Comparison of ENCODE assay signal across 23 cellular contexts in the genomic region with DNA sequence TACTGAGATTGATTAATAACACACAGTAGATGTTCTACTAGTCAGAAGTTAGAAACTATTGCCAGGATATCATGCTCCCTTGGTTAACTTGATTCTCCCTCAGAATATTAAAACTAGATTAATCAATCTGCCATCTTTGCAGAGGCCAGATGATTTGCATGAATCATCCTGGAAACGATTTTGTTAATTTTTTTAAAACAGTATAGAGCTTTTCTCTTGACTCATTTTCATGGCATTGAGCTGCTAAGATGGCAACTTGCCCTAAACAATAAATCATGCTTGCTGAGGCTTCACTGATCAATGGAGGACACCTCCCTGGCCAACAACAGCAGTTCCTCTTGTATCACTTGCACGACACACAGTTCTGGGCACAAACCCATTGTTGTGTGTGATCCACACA.
DNase-seq lines count a peak whose midpoint lies in the region; ATAC-seq and TF ChIP-seq lines count a peak whose summit lies in the region.
"Had no signal": no experiment of that assay in that cellular context is flagged by ENCODE, and none has a peak within 500 bp of the region (broad histone marks: within the 10 kb centered on the region; RNA-seq: fewer than 3 reads in every experiment).

No MANE protein-coding gene starts in this region.

- intact Hi-C loops in CD4-positive, alpha-beta memory T cell (cut with micrococcal nuclease): no loop called here

- H3K4me1 Mint-ChIP-seq in HFFc6 (ENCODE audit: low read depth): peaks cover 7% of the 10 kb centered on the region
- H3K4me1 Mint-ChIP-seq in CD4-positive, alpha-beta memory T cell: no peaks in the 10 kb centered on the region
- H3K4me1 Mint-ChIP-seq in mesothelial cell of epicardium: peaks cover 10% of the 10 kb centered on the region
- H3K4me1 Mint-ChIP-seq: activated B cell treated with CpG ODN at 0.5 μM for 24 hours; activated naive CD4-positive, alpha-beta T cell treated with anti-CD3 and anti-CD28 coated beads, Interleukin-2, amount 10 ng/mL, durations not matched to agents 7 days and 5 days; IgD-negative memory B cell; neural crest cell had no signal

- no peak for ATAC-seq in HG02870 (IDR thresholded peaks at IDR 0.05; ENCODE audit: unreplicated experiment)
- ATAC-seq: activated CD8-positive, alpha-beta T cell treated with anti-CD3 and anti-CD28 coated beads, Interleukin-2, amount 10 ng/mL, durations not matched to agents 7 days and 5 days; body of pancreas; left colon; psoas muscle had no signal

- CTCF ChIA-PET in CD4-positive, alpha-beta memory T cell (lab: Charles Lee; ENCODE audit: partially characterized antibody): no interaction called here

- H3K27ac Mint-ChIP-seq in HFFc6: no peak overlapping the region
- no peak overlapping the region for H3K27ac Mint-ChIP-seq in CD4-positive, alpha-beta memory T cell
- no peak overlapping the region for H3K27ac Mint-ChIP-seq in mesothelial cell of epicardium
- H3K27ac Mint-ChIP-seq: activated B cell treated with CpG ODN at 0.5 μM for 24 hours; activated CD8-positive, alpha-beta T cell treated with anti-CD3 and anti-CD28 coated beads, Interleukin-2, amount 10 ng/mL, durations not matched to agents 7 days and 5 days; activated naive CD4-positive, alpha-beta T cell treated with anti-CD3 and anti-CD28 coated beads, Interleukin-2, amount 10 ng/mL, durations not matched to agents 7 days and 5 days; IgD-negative memory B cell; T-helper 2 cell treated with Interferon-gamma antibody and Interleukin-4, amounts not matched to agents 5 μg/mL and 100 μg/mL, for 36 hours had no signal

- no peak overlapping the region for H3K4me3 Mint-ChIP-seq in HFFc6
- H3K4me3 Mint-ChIP-seq in CD4-positive, alpha-beta memory T cell: no peak overlapping the region
- H3K4me3 Mint-ChIP-seq in mesothelial cell of epicardium: no peak overlapping the region
- H3K4me3 Mint-ChIP-seq: activated B cell treated with CpG ODN at 0.5 μM for 24 hours; activated CD8-positive, alpha-beta T cell treated with anti-CD3 and anti-CD28 coated beads, Interleukin-2, amount 10 ng/mL, durations not matched to agents 7 days and 5 days; activated naive CD4-positive, alpha-beta T cell treated with anti-CD3 and anti-CD28 coated beads, Interleukin-2, amount 10 ng/mL, durations not matched to agents 7 days and 5 days; IgD-negative memory B cell; neural crest cell; T-helper 2 cell treated with Interferon-gamma antibody and Interleukin-4, amounts not matched to agents 5 μg/mL and 100 μg/mL, for 36 hours had no signal

- POLR2A ChIA-PET in CD4-positive, alpha-beta memory T cell (lab: Charles Lee; ENCODE audit: partially characterized antibody): no interaction called here

- no peaks in the 10 kb centered on the region for H3K4me1 ChIP-seq in CD4-positive, alpha-beta memory T cell (ENCODE audit: insufficient read depth, low read length)
- H3K4me1 ChIP-seq: body of pancreas, colonic mucosa had no signal

- DNase-seq in AG08396 (ENCODE audit: low spot score): peak; percentile 47
- DNase-seq in HFFc6: peak; percentile 47
- DNase-seq in astrocyte of the spinal cord (ENCODE audit: low read depth, low spot score): peak; percentile 55
- DNase-seq in kidney glomerular epithelial cell (lab: John Stamatoyannopoulos, UW): peak; percentile 0
- DNase-seq in CD4-positive, alpha-beta memory T cell: no peak
- no peak for DNase-seq in mesothelial cell of epicardium (ENCODE audit: low spot score in 2 of 2, unreplicated experiment in 2 of 2)
- DNase-seq in NCI-H82 treated with DMSO at 0.1 percent for 48 hours (lab: John Stamatoyannopoulos, UW; ENCODE audit: unreplicated experiment): no peak
- DNase-seq: activated B cell treated with CpG ODN at 0.5 μM for 24 hours; activated CD8-positive, alpha-beta T cell treated with anti-CD3 and anti-CD28 coated beads, Interleukin-2, amount 10 ng/mL, durations not matched to agents 7 days and 5 days; activated naive CD4-positive, alpha-beta T cell treated with anti-CD3 and anti-CD28 coated beads, Interleukin-2, amount 10 ng/mL, durations not matched to agents 7 days and 5 days; activated T-cell treated with anti-CD3 and anti-CD28 coated beads, Interleukin-2, amount 50 U/mL, for 48 hours; body of pancreas; colonic mucosa; left colon; NCI-H187 treated with DMSO at 0.1 percent for 48 hours; NCI-H2227 treated with DMSO at 0.1 percent for 48 hours; psoas muscle; stimulated activated CD4-positive, alpha-beta T cell treated with anti-CD3 and anti-CD28 coated beads, Interleukin-4, amount 100 ng/mL, for 4 hours had no signal

- H3K27me3 ChIP-seq in CD4-positive, alpha-beta memory T cell (ENCODE audit: insufficient read depth, low read length): no peaks in the 10 kb centered on the region
- H3K27me3 ChIP-seq: body of pancreas, colonic mucosa had no signal

- in situ Hi-C loops in astrocyte of the spinal cord (cut with HindIII; ENCODE audit: low sequenced_read_pairs): no loop called here

- H3K4me3 ChIP-seq in astrocyte of the spinal cord (ENCODE audit: low read depth, low read length): no peak overlapping the region
- H3K4me3 ChIP-seq in CD4-positive, alpha-beta memory T cell (ENCODE audit: low read length in 2 of 2): no peak overlapping the region
- H3K4me3 ChIP-seq: body of pancreas, colonic mucosa, psoas muscle, SK-N-MC had no signal

- no peaks in the 10 kb centered on the region for H3K27me3 Mint-ChIP-seq in HFFc6 (ENCODE audit: insufficient read depth)
- H3K27me3 Mint-ChIP-seq in CD4-positive, alpha-beta memory T cell: peaks cover 4 to 10% of the 10 kb centered on the region in 2 donors
- no peaks in the 10 kb centered on the region for H3K27me3 Mint-ChIP-seq in mesothelial cell of epicardium (ENCODE audit: low read depth)
- H3K27me3 Mint-ChIP-seq: activated naive CD4-positive, alpha-beta T cell treated with anti-CD3 and anti-CD28 coated beads, Interleukin-2, amount 10 ng/mL, durations not matched to agents 7 days and 5 days had no signal

- no peak overlapping the region for H3K27ac ChIP-seq in CD4-positive, alpha-beta memory T cell (ENCODE audit: low read depth, low read length)
- H3K27ac ChIP-seq: body of pancreas, colonic mucosa, psoas muscle, SK-N-MC had no signal

- H3K36me3 Mint-ChIP-seq in HFFc6 (ENCODE audit: low read depth) (no peaks in the 10 kb centered on the region), mesothelial cell of epicardium (no peaks in the 10 kb centered on the region)
- H3K36me3 Mint-ChIP-seq in CD4-positive, alpha-beta memory T cell: no peaks in the 10 kb centered on the region
- H3K36me3 Mint-ChIP-seq: activated naive CD4-positive, alpha-beta T cell treated with anti-CD3 and anti-CD28 coated beads, Interleukin-2, amount 10 ng/mL, durations not matched to agents 7 days and 5 days; IgD-negative memory B cell had no signal

- no peaks in the 10 kb centered on the region for H3K9me3 ChIP-seq in CD4-positive, alpha-beta memory T cell (ENCODE audit: control insufficient read depth in 1 of 2, low read length in 2 of 2)
- H3K9me3 ChIP-seq: body of pancreas, colonic mucosa, psoas muscle had no signal

- TF ChIP-seq CTCF in HFFc6 (IDR thresholded peaks at IDR 0.05) (no peak), astrocyte of the spinal cord (IDR thresholded peaks at IDR 0.05; ENCODE audit: low read depth, low read length) (no peak), mesothelial cell of epicardium (IDR thresholded peaks at IDR 0.05; ENCODE audit: unreplicated experiment) (no peak)

- no peaks in the 10 kb centered on the region for H3K9me3 Mint-ChIP-seq in HFFc6
- peaks cover 0 to 6% (median 2%) of the 10 kb centered on the region in 8 donors for H3K9me3 Mint-ChIP-seq in CD4-positive, alpha-beta memory T cell
- no peaks in the 10 kb centered on the region for H3K9me3 Mint-ChIP-seq in mesothelial cell of epicardium
- H3K9me3 Mint-ChIP-seq: activated B cell treated with CpG ODN at 0.5 μM for 24 hours; activated naive CD4-positive, alpha-beta T cell treated with anti-CD3 and anti-CD28 coated beads, Interleukin-2, amount 10 ng/mL, durations not matched to agents 7 days and 5 days; neural crest cell; T-helper 2 cell treated with Interferon-gamma antibody and Interleukin-4, amounts not matched to agents 5 μg/mL and 100 μg/mL, for 36 hours had no signal

- H3K36me3 ChIP-seq in CD4-positive, alpha-beta memory T cell (ENCODE audit: insufficient read depth, low read length): no peaks in the 10 kb centered on the region
- H3K36me3 ChIP-seq: colonic mucosa had no signal

Comparison
In these comparisons a context has a peak if more than half of its experiments do, and no peak if none do; other contexts are left out.
1. DNase-seq: peak in AG08396 (single experiment), HFFc6 (single experiment), astrocyte of the spinal cord (single experiment) and kidney glomerular epithelial cell (single experiment); none in CD4-positive, alpha-beta memory T cell (0 of 5), mesothelial cell of epicardium (0 of 2) and NCI-H82 treated with DMSO at 0.1 percent for 48 hours (single experiment).